In the genomic region with DNA sequence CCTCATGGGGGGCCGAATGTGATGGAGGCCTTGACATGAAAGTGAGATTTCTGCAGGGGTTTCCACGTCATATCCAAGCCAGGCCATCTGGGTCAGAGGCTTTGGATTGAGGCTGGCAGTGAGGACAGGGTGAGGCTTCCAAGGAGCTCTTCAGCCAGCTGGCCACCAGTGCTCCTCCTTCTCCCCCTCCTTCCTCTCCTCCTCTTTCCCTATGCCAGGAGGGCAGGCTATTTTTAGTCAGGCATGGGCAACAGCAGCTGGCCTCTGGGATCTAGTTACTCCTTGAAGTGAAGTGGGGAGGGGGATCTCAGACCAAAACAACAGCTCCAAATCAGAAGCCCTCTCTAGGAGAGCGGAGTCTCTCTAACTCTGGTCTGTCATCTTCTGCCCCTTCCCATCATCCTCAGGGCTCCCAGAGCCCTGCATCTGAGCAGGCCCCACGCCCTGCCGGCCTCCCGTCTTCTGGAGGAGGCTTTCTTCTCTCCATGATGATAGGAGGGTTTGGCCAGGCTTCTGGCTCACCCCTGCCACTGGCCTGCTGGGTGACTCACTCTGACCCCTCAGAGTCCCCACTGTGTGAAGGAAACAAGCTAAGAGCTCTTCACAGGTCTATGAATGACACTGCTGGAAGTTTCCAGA, we compare ENCODE assay signal across 16 cellular contexts. TPM values are rescaled to one million over a fixed set of nuclear protein-coding genes. Genes with fewer than 3 reads are reported as not detected.
DNase-seq lines count a peak whose midpoint lies in the region; ATAC-seq and TF ChIP-seq lines count a peak whose summit lies in the region.
"Had no signal": no experiment of that assay in that cellular context is flagged by ENCODE, and none has a peak within 500 bp of the region (broad histone marks: within the 10 kb centered on the region; RNA-seq: fewer than 3 reads in every experiment).

No MANE protein-coding gene starts in this region.

- peaks cover 0 to 12% (median 0%) of the 10 kb centered on the region in 3 donors for H3K27me3 ChIP-seq in sigmoid colon

- H3K4me1 ChIP-seq in sigmoid colon = peaks cover 0 to 38% (median 31%) of the 10 kb centered on the region in 4 donors

- no peak for TF ChIP-seq EP300 in sigmoid colon (IDR thresholded peaks at IDR 0.05)

- H3K4me3 ChIP-seq in foreskin fibroblast (ENCODE audit: low read depth in 1 of 2, low read length in 2 of 2) = no peak overlapping the region
- H3K4me3 ChIP-seq in sigmoid colon = no peak overlapping the region
- H3K4me3 ChIP-seq: skin epidermis had no signal

- TF ChIP-seq CTCF in foreskin fibroblast (IDR thresholded peaks at IDR 0.05; ENCODE audit: low read depth, low read length) = no peak
- no peak for TF ChIP-seq CTCF in sigmoid colon (IDR thresholded peaks at IDR 0.05)

- ATAC-seq in SK-N-SH treated with all-trans-retinoic acid at 6 μM for 48 hours = peak; percentile 74
- no peak for ATAC-seq in HG03571 (IDR thresholded peaks at IDR 0.05; ENCODE audit: unreplicated experiment)

- TF ChIP-seq POLR2A in sigmoid colon (IDR thresholded peaks at IDR 0.05) = no peak

- no peaks in the 10 kb centered on the region for H3K9me3 ChIP-seq in sigmoid colon

- WGBS in sigmoid colon, 2 donors = 81 to 83% methylated on average over 6 of the region's 6 CpGs

- peak overlapping the region; percentile 61 to 73 (median 64) for H3K27ac ChIP-seq in sigmoid colon

- H3K36me3 ChIP-seq in sigmoid colon = no peaks in the 10 kb centered on the region

- intact Hi-C loops in sigmoid colon (cut with DNase I) = no loop called here

- peak; percentile 45 for DNase-seq in G401 (ENCODE audit: low spot score)
- peak; percentile 52 to 71 for DNase-seq in foreskin fibroblast
- no peak for DNase-seq in sigmoid colon
- no peak for DNase-seq in mesenteric fat pad (ENCODE audit: low spot score)
- DNase-seq in iPS-NIHi7 (ENCODE audit: extremely low spot score) = no peak
- no peak for DNase-seq in NCI-H774 (lab: John Stamatoyannopoulos, UW)
- DNase-seq: activated T-cell treated with anti-CD3 and anti-CD28 coated beads, Interleukin-2, amount 50 U/mL, for 24 hours; CD8-positive, alpha-beta memory T cell; dermis blood vessel endothelial cell; H9; NCI-H2029; stimulated activated naive CD4-positive, alpha-beta T cell treated with Interleukin-2 at 50 U/mL for 16 hours; T-helper 1 cell had no signal

- in situ Hi-C loops in G401 (cut with HindIII; ENCODE audit: low sequenced_read_pairs) = no loop called here

TF ChIP-seq in SK-N-SH treated with all-trans-retinoic acid at 6 μM for 48 hours, 23 proteins besides CTCF, POLR2A, EP300 and RAD21:
- TF ChIP-seq BACH2 (CRISPR knock-in tag; IDR thresholded peaks at IDR 0.05; ENCODE audit: borderline replicate concordance) = no peak
- no peak for TF ChIP-seq ARNTL (CRISPR knock-in tag; IDR thresholded peaks at IDR 0.05; ENCODE audit: borderline replicate concordance, low read depth)
- TF ChIP-seq ISL1 (CRISPR knock-in tag; IDR thresholded peaks at IDR 0.05) = no peak
- TF ChIP-seq ZNF8 (CRISPR knock-in tag; IDR thresholded peaks at IDR 0.05) = no peak
- no peak for TF ChIP-seq GLIS3 (CRISPR knock-in tag; IDR thresholded peaks at IDR 0.05)
- no peak for TF ChIP-seq TCF4 (CRISPR knock-in tag; IDR thresholded peaks at IDR 0.05; ENCODE audit: borderline replicate concordance)
- no peak for TF ChIP-seq SNAI2 (CRISPR knock-in tag; IDR thresholded peaks at IDR 0.05)

RNA-seq across cellular contexts. Expression of gene TNNC2, which starts 0.6 kb away (rescaled TPM):
- total RNA-seq in G401 (2014; rRNA removed; shearing (Covaris generic)) = 1.3 and 1.8 TPM in 2 replicates
- total RNA-seq in sigmoid colon = 1 to 10 TPM in 1 of 4 donors, under 1 TPM in 1, not detected in 2; 0.95 to 1.6 TPM
- 10 to 100 TPM in 2 of 3 donors, 1 to 10 TPM in 1; 2.9 to 15.6 (median 10.2) TPM for polyA plus RNA-seq in sigmoid colon
- 0.74 TPM for total RNA-seq in mesenteric fat pad
- total RNA-seq: CD8-positive, alpha-beta memory T cell; dermis blood vessel endothelial cell had no signal

RNA-seq across cellular contexts. Expression of gene SNX21, which starts 7.1 kb away (rescaled TPM):
- 26.5 and 45.6 TPM in 2 replicates for total RNA-seq in G401 (2014; rRNA removed; shearing (Covaris generic))
- total RNA-seq in sigmoid colon (10 to 100 TPM; 46.7 to 82.5 (median 52.2) TPM), mesenteric fat pad (46.7 TPM)
- 10 to 100 TPM; 10.4 to 16.8 (median 15.2) TPM for polyA plus RNA-seq in sigmoid colon

RNA-seq across cellular contexts. Expression of gene UBE2C, which starts 14.1 kb away (rescaled TPM):
- total RNA-seq in G401 (2014; rRNA removed; shearing (Covaris generic)) = 75.4 and 83.0 TPM in 2 replicates
- total RNA-seq in sigmoid colon (1 to 10 TPM in 1 of 4 donors, not detected in 3; 3.3 TPM), mesenteric fat pad (not detected)
- 10 to 100 TPM; 12.6 to 90.3 (median 29.6) TPM for polyA plus RNA-seq in sigmoid colon
- polyA plus RNA-seq: CD8-positive, alpha-beta memory T cell had no signal

RNA-seq across cellular contexts. Expression of gene ACOT8, which starts 30.7 kb away (rescaled TPM):
- total RNA-seq in G401 (2014; rRNA removed; shearing (Covaris generic)) = 32.4 and 43.3 TPM in 2 replicates
- total RNA-seq in sigmoid colon (10 to 100 TPM; 28.5 to 42.5 (median 35.0) TPM), mesenteric fat pad (14.9 TPM)
- polyA plus RNA-seq in sigmoid colon = 100 to 1,000 TPM in 1 of 3 donors, 10 to 100 TPM in 2; 51.0 to 131 (median 80.5) TPM

RNA-seq across cellular contexts. Expression of gene ZSWIM3, which starts 30.9 kb away (rescaled TPM):
- 2.9 and 4.9 TPM in 2 replicates for total RNA-seq in G401 (2014; rRNA removed; shearing (Covaris generic))
- total RNA-seq in sigmoid colon = 1 to 10 TPM; 1.7 to 3.5 (median 2.9) TPM
- polyA plus RNA-seq in sigmoid colon = 1 to 10 TPM; 2.4 to 3.5 (median 2.5) TPM
- 2.2 TPM for total RNA-seq in mesenteric fat pad

Comparison
In these comparisons a context has a peak if more than half of its experiments do, and no peak if none do; other contexts are left out.
1. DNase-seq: peak in G401 (single experiment) and foreskin fibroblast (2 of 2); none in sigmoid colon (single experiment), mesenteric fat pad (single experiment), iPS-NIHi7 (single experiment) and NCI-H774 (single experiment).
2. RNA of gene UBE2C, which starts 14.1 kb away (total RNA-seq): 75.4 to 83.0 TPM in G401; 3.3 TPM in sigmoid colon and not detected in mesenteric fat pad (single experiment); every median in the first group is over 10 times any median in the second.